In the genomic region with DNA sequence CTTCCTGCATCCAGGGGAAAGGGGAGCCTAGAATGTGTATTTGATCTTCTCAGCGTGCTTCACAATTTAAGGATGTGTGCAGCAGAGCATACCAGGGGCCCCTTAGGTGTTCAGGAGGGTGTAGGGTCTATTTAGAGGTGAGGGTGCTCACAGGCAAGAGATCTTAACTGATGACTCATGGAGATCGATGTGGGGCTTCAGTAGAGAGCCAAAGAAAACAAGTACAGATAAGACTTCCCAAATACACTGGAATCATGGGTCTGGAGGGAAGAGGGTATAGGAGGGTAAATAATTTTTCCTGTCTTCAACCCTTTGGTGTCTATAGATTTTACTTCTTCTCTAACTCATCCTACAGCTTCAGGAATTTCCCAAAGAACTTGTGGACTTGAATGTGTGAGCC, we compare ENCODE assay signal across 23 cellular contexts.
DNase-seq lines count a peak whose midpoint lies in the region; ATAC-seq, FAIRE-seq and TF ChIP-seq lines count a peak whose summit lies in the region.
"Had no signal": no experiment of that assay in that cellular context is flagged by ENCODE, and none has a peak within 500 bp of the region (broad histone marks: within the 10 kb centered on the region; RNA-seq: fewer than 3 reads in every experiment).

No MANE protein-coding gene starts in this region.

- no peak overlapping the region for H3K23ac ChIP-seq in mesenchymal stem cell (ENCODE audit: low read length in 2 of 2)

- H3K14ac ChIP-seq in mesenchymal stem cell (ENCODE audit: low read length in 2 of 2) = no peak overlapping the region

- H3K4me2 ChIP-seq in HepG2 (ENCODE audit: low read depth, low read length) (no peak overlapping the region), mesenchymal stem cell (ENCODE audit: low read length, poor library complexity, severe bottlenecking) (peak overlapping the region; percentile 17)
- H3K4me2 ChIP-seq: A549 had no signal

- H3K27me3 Mint-ChIP-seq in Caco-2 (ENCODE audit: insufficient read depth, unreplicated experiment) = no peaks in the 10 kb centered on the region
- H3K27me3 Mint-ChIP-seq: B cell; CD4-positive, CD25-positive, alpha-beta regulatory T cell had no signal

- H2BK5ac ChIP-seq in mesenchymal stem cell (ENCODE audit: low read depth, low read length, poor library complexity, severe bottlenecking) = no peak overlapping the region

- H4K91ac ChIP-seq in mesenchymal stem cell (ENCODE audit: low read length) = no peak overlapping the region

- DNase-seq in right lobe of liver = no peak
- DNase-seq in HepG2 (ENCODE audit: low spot score) = no peak
- DNase-seq in mesenchymal stem cell = no peak
- no peak for DNase-seq in Caco-2
- no peak for DNase-seq in activated naive CD4-positive, alpha-beta T cell (lab: John Stamatoyannopoulos, UW)
- DNase-seq: AML-193; C1 segment of cervical spinal cord; CD4-positive, alpha-beta memory T cell; CD4-positive, CD25-positive, alpha-beta regulatory T cell; DMS 273 treated with DMSO at 0.1 percent for 48 hours; DMS153; DMS53; DMS79; DND-41; EL; GDM1 had no signal

- H3K9me3 Mint-ChIP-seq in Caco-2 (ENCODE audit: unreplicated experiment) = no peaks in the 10 kb centered on the region

- no peaks in the 10 kb centered on the region for H3K4me1 Mint-ChIP-seq in Caco-2 (ENCODE audit: low read depth, unreplicated experiment)
- H3K4me1 Mint-ChIP-seq: B cell; CD14-positive monocyte; CD4-positive, alpha-beta memory T cell; CD4-positive, CD25-positive, alpha-beta regulatory T cell had no signal

- POLR2A ChIA-PET in HepG2 (lab: Yijun Ruan, JAX) (no interaction called here), Caco-2 (lab: Charles Lee) (no interaction called here)

- no peak overlapping the region for H4K8ac ChIP-seq in mesenchymal stem cell (ENCODE audit: low read length)

- TF ChIP-seq CTCF in right lobe of liver (IDR thresholded peaks at IDR 0.05) (no peak), HepG2 (CRISPR knock-in tag; IDR thresholded peaks at IDR 0.05) (no peak), Caco-2 (IDR thresholded peaks at IDR 0.05; ENCODE audit: insufficient read depth in 1 of 2, low read depth in 1 of 2, low read length in 1 of 2, severe bottlenecking in 1 of 2, unreplicated experiment in 1 of 2) (no peak)

- no peak for TF ChIP-seq POLR2A in right lobe of liver (IDR thresholded peaks at IDR 0.05)
- TF ChIP-seq POLR2A in HepG2 (IDR thresholded peaks at IDR 0.05; ENCODE audit: insufficient read depth in 1 of 2, low read depth in 2 of 2, low read length in 2 of 2) = no peak

- no peaks in the 10 kb centered on the region for H3K9me3 ChIP-seq in right lobe of liver
- peaks cover 72% of the 10 kb centered on the region for H3K9me3 ChIP-seq in HepG2 (ENCODE audit: low read length)
- H3K9me3 ChIP-seq in mesenchymal stem cell (ENCODE audit: control insufficient read depth, low read length) = peaks cover 14% of the 10 kb centered on the region
- H3K9me3 ChIP-seq in Caco-2 = no peaks in the 10 kb centered on the region
- H3K9me3 ChIP-seq: A549 had no signal

- no peak overlapping the region for H2AK5ac ChIP-seq in mesenchymal stem cell (ENCODE audit: low read length, severe bottlenecking)

- no peak overlapping the region for H2BK12ac ChIP-seq in mesenchymal stem cell (ENCODE audit: low read length in 2 of 2)

- no peaks in the 10 kb centered on the region for H3K79me1 ChIP-seq in mesenchymal stem cell (replicated peaks; ENCODE audit: low read length, poor library complexity, severe bottlenecking)

- in situ Hi-C loops in HepG2 (cut with HindIII; ENCODE audit: extremely low pct_ligation_motif_present, low pct_unique_long_range_greater_than_20kb) = no loop called here

- H3K4me3 ChIP-seq in right lobe of liver = no peak overlapping the region
- H3K4me3 ChIP-seq in HepG2 (replicated peaks in 1 of 3; ENCODE audit: insufficient read depth in 1 of 3, low read depth in 2 of 3, low read length in 3 of 3) = no peak overlapping the region
- H3K4me3 ChIP-seq in mesenchymal stem cell (ENCODE audit: insufficient read depth in 1 of 2, low read depth in 1 of 2, low read length in 2 of 2) = no peak overlapping the region
- H3K4me3 ChIP-seq in Caco-2 (ENCODE audit: low read depth, low read length) = no peak overlapping the region
- H3K4me3 ChIP-seq: A549, GM12878 had no signal

- no peak overlapping the region for H3K4ac ChIP-seq in mesenchymal stem cell (ENCODE audit: low read depth in 1 of 2, low read length in 2 of 2)

- no peak for TF ChIP-seq EP300 in HepG2 (IDR thresholded peaks at IDR 0.05; ENCODE audit: low read depth in 2 of 2, low read length in 2 of 2)
- no peak for TF ChIP-seq EP300 in HepG2 (CRISPR knock-in tag; IDR thresholded peaks at IDR 0.05; ENCODE audit: borderline replicate concordance)

- H3K27ac ChIP-seq in right lobe of liver (no peak overlapping the region), HepG2 (ENCODE audit: extremely low read length, insufficient read depth, low read length) (no peak overlapping the region), mesenchymal stem cell (ENCODE audit: low read length, poor library complexity, severe bottlenecking) (no peak overlapping the region)
- H3K27ac ChIP-seq: 22Rv1, A549 had no signal

- H3K9ac ChIP-seq in HepG2 (ENCODE audit: insufficient read depth, low read depth, low read length) = no peak overlapping the region
- no peak overlapping the region for H3K9ac ChIP-seq in mesenchymal stem cell (ENCODE audit: low read length)

- H3K36me3 ChIP-seq in right lobe of liver (no peaks in the 10 kb centered on the region), HepG2 (replicated peaks in 1 of 2; ENCODE audit: control insufficient read depth in 1 of 2, insufficient read depth in 2 of 2, low read length in 2 of 2) (no peaks in the 10 kb centered on the region), mesenchymal stem cell (ENCODE audit: control insufficient read depth in 1 of 2, insufficient read depth in 2 of 2, low read depth in 1 of 2, low read length in 2 of 2) (no peaks in the 10 kb centered on the region), Caco-2 (ENCODE audit: control insufficient read depth, insufficient read depth, low read length) (no peaks in the 10 kb centered on the region)

- no peak overlapping the region for H3K4me3 Mint-ChIP-seq in Caco-2 (ENCODE audit: unreplicated experiment)
- H3K4me3 Mint-ChIP-seq: B cell; CD14-positive monocyte; CD4-positive, alpha-beta memory T cell; CD4-positive, CD25-positive, alpha-beta regulatory T cell had no signal

- 42% methylated on average over 2 of the region's 2 CpGs for WGBS in right lobe of liver (ENCODE audit: insufficient coverage, low coverage, low lambda C conversion rate, missing lambda C conversion rate)
- 0% methylated on average over 2 of the region's 2 CpGs for WGBS in HepG2 (ENCODE audit: low lambda C conversion rate)
- 57% methylated on average over 1 of the region's 2 CpGs for WGBS in mesenchymal stem cell

- no peak overlapping the region for H2BK15ac ChIP-seq in mesenchymal stem cell (ENCODE audit: low read depth, poor library complexity, severe bottlenecking)

- no peaks in the 10 kb centered on the region for H3K27me3 ChIP-seq in right lobe of liver
- no peaks in the 10 kb centered on the region; a peak in 1 of 5 replicates for H3K27me3 ChIP-seq in HepG2 (ENCODE audit: control insufficient read depth in 1 of 2, insufficient read depth in 2 of 2, low read length in 2 of 2)
- no peaks in the 10 kb centered on the region for H3K27me3 ChIP-seq in mesenchymal stem cell (ENCODE audit: control insufficient read depth in 1 of 2, insufficient read depth in 1 of 2, low read length in 2 of 2)
- H3K27me3 ChIP-seq in Caco-2 (replicated peaks; ENCODE audit: control insufficient read depth, insufficient read depth, low read length) = no peaks in the 10 kb centered on the region

- no peaks in the 10 kb centered on the region for H3K79me2 ChIP-seq in HepG2 (ENCODE audit: insufficient read depth, low read length)

- BruUV-seq in HepG2 (replicated peaks; lab: Mats Ljungman, UMichigan) (no TSS peak), Caco-2 (replicated peaks; lab: Mats Ljungman, UMichigan) (no TSS peak)

- H3K36me3 Mint-ChIP-seq in Caco-2 (ENCODE audit: insufficient read depth, unreplicated experiment) = no peaks in the 10 kb centered on the region
- H3K36me3 Mint-ChIP-seq: CD14-positive monocyte; CD4-positive, alpha-beta memory T cell; CD4-positive, CD25-positive, alpha-beta regulatory T cell had no signal

- H3K4me1 ChIP-seq in right lobe of liver (no peaks in the 10 kb centered on the region), HepG2 (ENCODE audit: insufficient read depth, low read length) (no peaks in the 10 kb centered on the region), mesenchymal stem cell (ENCODE audit: control insufficient read depth, insufficient read depth, low read depth, low read length) (no peaks in the 10 kb centered on the region), Caco-2 (no peaks in the 10 kb centered on the region)
- H3K4me1 ChIP-seq: A549 had no signal

- no peak overlapping the region for H2AFZ ChIP-seq in HepG2 (ENCODE audit: low read length)
- H2AFZ ChIP-seq in mesenchymal stem cell (ENCODE audit: low read depth, low read length) = no peak overlapping the region

- ATAC-seq in right lobe of liver (peak; percentile 41 to 92 (median 67)), HepG2 (no peak)
- ATAC-seq: A549, GM12878 had no signal

- TF ChIP-seq RAD21 in HepG2 (CRISPR knock-in tag; IDR thresholded peaks at IDR 0.05) = no peak

- CTCF ChIA-PET in HepG2 (lab: Yijun Ruan, JAX; ENCODE audit: low intra/inter-chr PET ratio, low total read pairs) = no interaction called here
- CTCF ChIA-PET in Caco-2 (lab: Charles Lee) = no interaction called here

- H3K18ac ChIP-seq in mesenchymal stem cell (ENCODE audit: low read depth in 1 of 2, low read length in 2 of 2) = no peak overlapping the region

- H3K27ac Mint-ChIP-seq in Caco-2 (ENCODE audit: unreplicated experiment) = no peak overlapping the region
- H3K27ac Mint-ChIP-seq: B cell; CD14-positive monocyte; CD4-positive, alpha-beta memory T cell; CD4-positive, CD25-positive, alpha-beta regulatory T cell had no signal

- H4K20me1 ChIP-seq in HepG2 (ENCODE audit: insufficient read depth, low read length) = no peaks in the 10 kb centered on the region

- no peak for FAIRE-seq in HepG2 (lab: Jason Lieb, UNC)
- FAIRE-seq: A549, GM12878, GM12892, GM18507 had no signal

- H2BK120ac ChIP-seq in mesenchymal stem cell (ENCODE audit: low read depth, low read length) = no peak overlapping the region

- intact Hi-C loops in right lobe of liver (cut with DNase I) = no loop called here
- intact Hi-C loops in HepG2 (cut with micrococcal nuclease; ENCODE audit: unreplicated experiment) = no loop called here
- intact Hi-C loops in Caco-2 (cut with micrococcal nuclease; ENCODE audit: unreplicated experiment) = no loop called here

TF ChIP-seq in HepG2, 621 proteins besides CTCF, POLR2A, EP300 and RAD21 (continues in another document):
- TF ChIP-seq, protein P1, sequence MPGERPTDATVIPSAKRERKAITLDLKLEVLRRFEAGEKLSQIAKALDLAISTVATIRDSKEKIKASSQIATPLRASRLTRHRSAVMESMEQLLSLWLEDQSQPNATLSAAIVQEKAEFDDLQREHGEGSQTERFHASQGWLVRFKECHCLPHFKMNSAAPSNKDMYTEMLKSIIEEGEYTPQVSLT (CRISPR knock-in tag; IDR thresholded peaks at IDR 0.05; ENCODE audit: borderline replicate concordance, low read depth) = no peak
- no peak for TF ChIP-seq FOSL2 (CRISPR knock-in tag; IDR thresholded peaks at IDR 0.05)
- TF ChIP-seq ZSCAN21 (CRISPR knock-in tag; IDR thresholded peaks at IDR 0.05; ENCODE audit: borderline replicate concordance) = no peak
- no peak for TF ChIP-seq KAT8 (CRISPR knock-in tag; IDR thresholded peaks at IDR 0.05)
- TF ChIP-seq HOXA7 (CRISPR knock-in tag; IDR thresholded peaks at IDR 0.05) = no peak
